ENCODE assay signal across 18 cellular contexts in the genomic region with DNA sequence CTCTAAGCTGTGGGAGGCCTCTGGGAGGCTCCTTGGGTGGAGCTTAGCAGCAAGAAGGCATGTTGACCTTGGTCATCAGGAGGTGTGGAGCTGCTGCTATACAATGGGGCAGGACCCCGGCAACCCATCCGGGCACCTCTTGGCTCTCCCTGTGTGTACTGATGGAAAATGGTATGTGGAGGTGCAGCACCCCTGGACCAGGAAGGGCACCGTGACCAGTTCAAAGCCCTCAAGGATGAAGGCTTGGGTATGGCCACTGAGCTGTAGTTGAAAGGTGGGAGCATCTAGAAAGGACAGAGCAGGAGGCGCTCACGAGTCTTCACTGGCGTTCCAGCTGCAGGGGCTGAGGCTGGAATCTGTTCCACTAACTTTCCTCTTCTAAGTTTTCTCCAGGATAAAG. TPM values are rescaled to one million over a fixed set of nuclear protein-coding genes. Genes with fewer than 3 reads are reported as not detected.
DNase-seq lines count a peak whose midpoint lies in the region; ATAC-seq and TF ChIP-seq lines count a peak whose summit lies in the region.
"Had no signal": no experiment of that assay in that cellular context is flagged by ENCODE, and none has a peak within 500 bp of the region (broad histone marks: within the 10 kb centered on the region; RNA-seq: fewer than 3 reads in every experiment).

No MANE protein-coding gene starts in this region.

- BruUV-seq in PC-3 (replicated peaks; lab: Mats Ljungman, UMichigan): no TSS peak

- no peaks in the 10 kb centered on the region for H3K4me1 ChIP-seq in right atrium auricular region
- H3K4me1 ChIP-seq in PC-3 (ENCODE audit: insufficient read depth, low read length): 0 out of 2 replicates have a peak, but pooled peaks cover 3% of the 10 kb centered on the region
- H3K4me1 ChIP-seq: HAP-1 had no signal

- no peaks in the 10 kb centered on the region for H3F3A ChIP-seq in PC-3 (ENCODE audit: low read length, unreplicated experiment)

- H3K4me3 ChIP-seq in right atrium auricular region (no peak overlapping the region), coronary artery (no peak overlapping the region), PC-3 (ENCODE audit: low read length) (no peak overlapping the region)
- H3K4me3 ChIP-seq: HAP-1 had no signal

- no peak for ATAC-seq in PC-3

- H3K36me3 ChIP-seq in right atrium auricular region (no peaks in the 10 kb centered on the region), PC-3 (ENCODE audit: low read depth, low read length) (no peaks in the 10 kb centered on the region)
- H3K36me3 ChIP-seq: HAP-1 had no signal

- H3K27me3 ChIP-seq in right atrium auricular region (no peaks in the 10 kb centered on the region), PC-3 (ENCODE audit: low read length) (peaks cover 19% of the 10 kb centered on the region)

- H4K20me1 ChIP-seq in PC-3 (ENCODE audit: low read length): no peaks in the 10 kb centered on the region

- H3K27ac ChIP-seq in right atrium auricular region (no peak overlapping the region), coronary artery (no peak overlapping the region), PC-3 (ENCODE audit: low read length) (no peak overlapping the region)
- H3K27ac ChIP-seq: 22Rv1 had no signal

- no peak overlapping the region for H3K9ac ChIP-seq in PC-3 (ENCODE audit: low read length)

- DNase-seq in cardiac septum (ENCODE audit: low spot score) (peak; percentile 10), right atrium auricular region (ENCODE audit: low spot score) (no peak), coronary artery (ENCODE audit: low spot score) (peak; percentile 36), mesenteric fat pad (ENCODE audit: low spot score) (peak; percentile 43), dermis blood vessel endothelial cell (no peak), PC-3 (no peak)
- DNase-seq: C1 segment of cervical spinal cord; Calu3; CD4-positive, alpha-beta memory T cell; COR-L47; DMS53; DMS79 treated with DMSO at 0.1 percent for 48 hours; GF-D8; GOT3; HFFc6 had no signal

- intact Hi-C loops in cardiac septum (cut with DNase I): no loop called here
- intact Hi-C loops in PC-3 (cut with micrococcal nuclease): loop anchor here (10.0 kb wide), 1 partner anchor 170 kb away; no protein-coding TSS in a partner anchor

- POLR2A ChIA-PET in PC-3 (lab: Charles Lee; ENCODE audit: unreplicated experiment): no interaction called here

- CTCF ChIA-PET in PC-3 (lab: Charles Lee): no interaction called here

- H3K79me2 ChIP-seq in PC-3 (ENCODE audit: low read length): no peaks in the 10 kb centered on the region

- no peak overlapping the region for H2AFZ ChIP-seq in PC-3 (ENCODE audit: low read length)

- H3K9me3 ChIP-seq in right atrium auricular region (no peaks in the 10 kb centered on the region), PC-3 (ENCODE audit: low read length) (no peaks in the 10 kb centered on the region)

- TF ChIP-seq CTCF in right atrium auricular region (IDR thresholded peaks at IDR 0.05): no peak
- TF ChIP-seq CTCF in coronary artery (IDR thresholded peaks at IDR 0.05): no peak
- TF ChIP-seq CTCF in PC-3 (conservative IDR thresholded peaks at IDR 0.05; ENCODE audit: low read depth, low read length): no peak

- H3K4me2 ChIP-seq in PC-3 (ENCODE audit: low read length): no peak overlapping the region

- no peaks in the 10 kb centered on the region for H3K9me2 ChIP-seq in PC-3 (replicated peaks; ENCODE audit: low read length)

RNA-seq across cellular contexts. Expression of gene IRF4, which starts 6.7 kb away (rescaled TPM):
- total RNA-seq in cardiac septum (0.89 TPM), right atrium auricular region (1 to 10 TPM in 1 of 2 donors, under 1 TPM in 1; 0.15 to 1.1 TPM), mesenteric fat pad (6.3 TPM), dermis blood vessel endothelial cell (0.05 TPM in 1 of 2 replicates, not detected in the other), PC-3 (2014; rRNA removed) (0.15 TPM in 1 of 2 replicates, not detected in the other)
- total RNA-seq: Calu3, G401, HFFc6 had no signal

Comparison
In these comparisons a context has a peak if more than half of its experiments do, and no peak if none do; other contexts are left out.
1. DNase-seq: peak in cardiac septum (single experiment), coronary artery (single experiment) and mesenteric fat pad (single experiment); none in right atrium auricular region (single experiment), dermis blood vessel endothelial cell (single experiment) and PC-3 (single experiment).